8 cellular contexts compared by ENCODE assay signal in genomic region chr1:94883688-94884087, GRCh38. TPM values are rescaled to one million over a fixed set of nuclear protein-coding genes. Genes with fewer than 3 reads are reported as not detected.
DNase-seq lines count a peak whose midpoint lies in the region; ATAC-seq, FAIRE-seq and TF ChIP-seq lines count a peak whose summit lies in the region.

No MANE protein-coding gene starts in this region.

- no peaks in the 10 kb centered on the region for H3K27me3 ChIP-seq in iPS-20b (ENCODE audit: insufficient read depth, low read length)
- no peaks in the 10 kb centered on the region for H3K27me3 ChIP-seq in testis

- no peak for FAIRE-seq in GM19239 (lab: Jason Lieb, UNC)

- intact Hi-C loops in testis (cut with DNase I; ENCODE audit: low total_unique reads) = no loop called here

- TF ChIP-seq POLR2A in testis (IDR thresholded peaks at IDR 0.05) = no peak

- H3K27ac Mint-ChIP-seq in activated naive CD4-positive, alpha-beta T cell treated with anti-CD3 and anti-CD28 coated beads, Interleukin-2, amount 50 U/mL, for 72 hours = peak overlapping the region in 1 of 2 donors; percentile 81

- no peaks in the 10 kb centered on the region for H3K36me3 Mint-ChIP-seq in activated naive CD4-positive, alpha-beta T cell treated with anti-CD3 and anti-CD28 coated beads, Interleukin-2, amount 50 U/mL, for 72 hours

- TF ChIP-seq CTCF in testis (IDR thresholded peaks at IDR 0.05) = no peak

- H3K4me1 ChIP-seq in iPS-20b (ENCODE audit: insufficient read depth, low read length) = peaks cover 35% of the 10 kb centered on the region
- H3K4me1 ChIP-seq in testis = peaks cover 6% of the 10 kb centered on the region

- H3K36me3 ChIP-seq in iPS-20b (ENCODE audit: insufficient read depth, low read depth, low read length) (no peaks in the 10 kb centered on the region), testis (ENCODE audit: low read depth, missing control alignments) (no peaks in the 10 kb centered on the region)

- H3K27ac ChIP-seq in iPS-20b (ENCODE audit: low read length) (no peak overlapping the region), testis (peak overlapping the region; percentile 19 to 75)

- peak overlapping the region; percentile 24; the same call in 1 of the 2 replicates for H3K9ac ChIP-seq in iPS-20b (ENCODE audit: low read depth, low read length)

- no peaks in the 10 kb centered on the region for H3K9me3 Mint-ChIP-seq in activated naive CD4-positive, alpha-beta T cell treated with anti-CD3 and anti-CD28 coated beads, Interleukin-2, amount 50 U/mL, for 72 hours

- peak; percentile 10 for DNase-seq in stimulated activated CD4-positive, alpha-beta T cell treated with anti-CD3 and anti-CD28 coated beads, Interleukin-2, amount 100 ng/mL, for 4 hours (ENCODE audit: low read depth)
- DNase-seq in stimulated activated CD4-positive, alpha-beta T cell treated with anti-CD3 and anti-CD28 coated beads, Interleukin-12 subunit alpha, Interleukin-12 subunit beta, amount 100 ng/mL, for 4 hours = no peak
- no peak for DNase-seq in activated naive CD4-positive, alpha-beta T cell treated with anti-CD3 and anti-CD28 coated beads, Interleukin-2, amount 50 U/mL, for 72 hours (ENCODE audit: low spot score in 2 of 2)
- no peak for DNase-seq in testis
- no peak for DNase-seq in GM19239 (ENCODE audit: insufficient read length, low spot score)
- DNase-seq in superior temporal gyrus (ENCODE audit: extremely low spot score) = no peak

- 31 to 37% methylated on average over 4 of the region's 4 CpGs for WGBS in testis, 2 donors

- H3K4me3 ChIP-seq in iPS-20b (ENCODE audit: low read length) = no peak overlapping the region
- no peak overlapping the region for H3K4me3 ChIP-seq in testis

- ATAC-seq in activated naive CD4-positive, alpha-beta T cell treated with anti-CD3 and anti-CD28 coated beads, Interleukin-2, amount 50 U/mL, for 72 hours = peak; percentile 77 to 89
- ATAC-seq in HG03196 (IDR thresholded peaks at IDR 0.05; ENCODE audit: unreplicated experiment) = no peak

- H3K9me3 ChIP-seq in iPS-20b (ENCODE audit: insufficient read depth, low read depth, low read length) = no peaks in the 10 kb centered on the region
- H3K9me3 ChIP-seq in testis = no peaks in the 10 kb centered on the region

RNA-seq across cellular contexts. Expression of gene CNN3, which starts 43.2 kb away (rescaled TPM):
- total RNA-seq in activated naive CD4-positive, alpha-beta T cell treated with anti-CD3 and anti-CD28 coated beads, Interleukin-2, amount 50 U/mL, for 72 hours = 1 to 10 TPM; 4.4 to 5.9 TPM
- total RNA-seq in testis = 10 to 100 TPM; 45.9 to 61.4 TPM
- 114 TPM for polyA plus RNA-seq in testis (ENCODE audit: insufficient read depth, low read depth, low replicate concordance)

Comparison
In these comparisons a context has a peak if more than half of its experiments do, and no peak if none do; other contexts are left out.
1. RNA of gene CNN3, which starts 43.2 kb away (total RNA-seq): 45.9 to 61.4 TPM in testis; 4.4 to 5.9 TPM in activated naive CD4-positive, alpha-beta T cell treated with anti-CD3 and anti-CD28 coated beads, Interleukin-2, amount 50 U/mL, for 72 hours; every median in the first group is over 4 times any median in the second.